In genomic region chrX:41499195-41499594, GRCh38 we compare ENCODE assay signal across 21 cellular contexts. TPM values are rescaled to one million over a fixed set of nuclear protein-coding genes. Genes with fewer than 3 reads are reported as not detected.
DNase-seq lines count a peak whose midpoint lies in the region; ATAC-seq and TF ChIP-seq lines count a peak whose summit lies in the region.
"Had no signal": no experiment of that assay in that cellular context is flagged by ENCODE, and none has a peak within 500 bp of the region (broad histone marks: within the 10 kb centered on the region; RNA-seq: fewer than 3 reads in every experiment).

No MANE protein-coding gene starts in this region.

- H3K36me3 Mint-ChIP-seq in activated naive CD4-positive, alpha-beta T cell treated with anti-CD3 and anti-CD28 coated beads, Interleukin-2, amount 10 ng/mL, durations not matched to agents 7 days and 5 days = no peaks in the 10 kb centered on the region
- peaks cover 0 to 5% of the 10 kb centered on the region in 2 donors for H3K36me3 Mint-ChIP-seq in activated naive CD4-positive, alpha-beta T cell treated with anti-CD3 and anti-CD28 coated beads, Interleukin-2, amount 50 U/mL, for 72 hours
- no peaks in the 10 kb centered on the region for H3K36me3 Mint-ChIP-seq in neural progenitor cell
- H3K36me3 Mint-ChIP-seq: CD4-positive, CD25-positive, alpha-beta regulatory T cell; CD8-positive, alpha-beta T cell had no signal

- no peak for ATAC-seq in activated naive CD4-positive, alpha-beta T cell treated with anti-CD3 and anti-CD28 coated beads, Interleukin-2, amount 50 U/mL, for 72 hours
- ATAC-seq: CD8-positive, alpha-beta T cell; GM12878; GM23338; HCT116 had no signal

- H3K79me2 ChIP-seq in neural progenitor cell (ENCODE audit: low read depth) = no peaks in the 10 kb centered on the region

- H3K36me3 ChIP-seq in neural progenitor cell = no peaks in the 10 kb centered on the region
- H3K36me3 ChIP-seq: BLaER1 had no signal

- no peak overlapping the region for H2AFZ ChIP-seq in neural progenitor cell (replicated peaks)
- H2AFZ ChIP-seq: GM23338 had no signal

- H4K20me1 ChIP-seq in neural progenitor cell (ENCODE audit: low read depth) = no peaks in the 10 kb centered on the region
- H4K20me1 ChIP-seq: BLaER1 had no signal

- H3K9me3 Mint-ChIP-seq in activated naive CD4-positive, alpha-beta T cell treated with anti-CD3 and anti-CD28 coated beads, Interleukin-2, amount 10 ng/mL, durations not matched to agents 7 days and 5 days = no peaks in the 10 kb centered on the region
- H3K9me3 Mint-ChIP-seq in activated naive CD4-positive, alpha-beta T cell treated with anti-CD3 and anti-CD28 coated beads, Interleukin-2, amount 50 U/mL, for 72 hours = no peaks in the 10 kb centered on the region
- H3K9me3 Mint-ChIP-seq in neural progenitor cell = peaks cover 18% of the 10 kb centered on the region

- H3K4me2 ChIP-seq in neural progenitor cell = no peak overlapping the region
- H3K4me2 ChIP-seq: BLaER1, GM23338 had no signal

- H3K4me1 Mint-ChIP-seq in activated naive CD4-positive, alpha-beta T cell treated with anti-CD3 and anti-CD28 coated beads, Interleukin-2, amount 10 ng/mL, durations not matched to agents 7 days and 5 days = peaks cover 13% of the 10 kb centered on the region
- no peaks in the 10 kb centered on the region for H3K4me1 Mint-ChIP-seq in neural progenitor cell
- H3K4me1 Mint-ChIP-seq: B cell; CD4-positive, CD25-positive, alpha-beta regulatory T cell; GM23338; H9 had no signal

- DNase-seq in NCI-H2029 treated with DMSO at 0.1 percent for 48 hours (lab: John Stamatoyannopoulos, UW) = peak; percentile 18
- DNase-seq in NCI-H2029 (lab: John Stamatoyannopoulos, UW) = no peak
- DNase-seq in activated naive CD4-positive, alpha-beta T cell treated with anti-CD3 and anti-CD28 coated beads, Interleukin-2, amount 10 ng/mL, durations not matched to agents 7 days and 5 days = no peak
- no peak for DNase-seq in activated naive CD4-positive, alpha-beta T cell treated with anti-CD3 and anti-CD28 coated beads, Interleukin-2, amount 50 U/mL, for 72 hours (ENCODE audit: low spot score in 2 of 2)
- DNase-seq in neural progenitor cell (ENCODE audit: low spot score) = no peak
- DNase-seq in GM13976 (ENCODE audit: low spot score) = no peak
- DNase-seq: Caco-2; CD4-positive, CD25-positive, alpha-beta regulatory T cell; CD8-positive, alpha-beta T cell; DMS153; EL; GDM1; H9 had no signal

- H3K27me3 ChIP-seq in neural progenitor cell = no peaks in the 10 kb centered on the region

- H3K9ac ChIP-seq in neural progenitor cell = no peak overlapping the region
- H3K9ac ChIP-seq: BLaER1 had no signal

- H3K4me3 ChIP-seq in neural progenitor cell = no peak overlapping the region
- H3K4me3 ChIP-seq: BLaER1, GM12878, GM23338 had no signal

- CTCF ChIA-PET in activated naive CD4-positive, alpha-beta T cell treated with anti-CD3 and anti-CD28 coated beads, Interleukin-2, amount 10 ng/mL, durations not matched to agents 7 days and 5 days (lab: Charles Lee) = no interaction called here

- no peaks in the 10 kb centered on the region for H3K27me3 Mint-ChIP-seq in activated naive CD4-positive, alpha-beta T cell treated with anti-CD3 and anti-CD28 coated beads, Interleukin-2, amount 10 ng/mL, durations not matched to agents 7 days and 5 days
- H3K27me3 Mint-ChIP-seq in neural progenitor cell (ENCODE audit: insufficient read depth, low read depth) = peaks cover 6% of the 10 kb centered on the region
- H3K27me3 Mint-ChIP-seq: B cell; CD4-positive, CD25-positive, alpha-beta regulatory T cell had no signal

- no peak overlapping the region for H3K27ac ChIP-seq in neural progenitor cell
- H3K27ac ChIP-seq: 22Rv1, BLaER1, C4-2B had no signal

- TF ChIP-seq CTCF in neural progenitor cell (IDR thresholded peaks at IDR 0.05) = no peak
- TF ChIP-seq CTCF in GM13976 (IDR thresholded peaks at IDR 0.05; ENCODE audit: borderline replicate concordance, control extremely low read depth, extremely low read depth, insufficient read depth, missing control alignments) = no peak

- no peaks in the 10 kb centered on the region for H3K4me1 ChIP-seq in neural progenitor cell
- H3K4me1 ChIP-seq: BLaER1, Caco-2 had no signal

- H3K4me3 Mint-ChIP-seq in activated naive CD4-positive, alpha-beta T cell treated with anti-CD3 and anti-CD28 coated beads, Interleukin-2, amount 10 ng/mL, durations not matched to agents 7 days and 5 days = no peak overlapping the region
- H3K4me3 Mint-ChIP-seq in neural progenitor cell = peak overlapping the region; percentile 53
- H3K4me3 Mint-ChIP-seq: B cell; CD4-positive, CD25-positive, alpha-beta regulatory T cell; CD8-positive, alpha-beta T cell; GM23338; H9 had no signal

- in situ Hi-C loops in GM13976 (cut with MboI; ENCODE audit: low sequenced_read_pairs, unreplicated experiment) = no loop called here

- H3K27ac Mint-ChIP-seq in activated naive CD4-positive, alpha-beta T cell treated with anti-CD3 and anti-CD28 coated beads, Interleukin-2, amount 10 ng/mL, durations not matched to agents 7 days and 5 days = peak overlapping the region; percentile 34
- peak overlapping the region in 1 of 2 donors; percentile 22 for H3K27ac Mint-ChIP-seq in activated naive CD4-positive, alpha-beta T cell treated with anti-CD3 and anti-CD28 coated beads, Interleukin-2, amount 50 U/mL, for 72 hours
- no peak overlapping the region for H3K27ac Mint-ChIP-seq in neural progenitor cell
- H3K27ac Mint-ChIP-seq: B cell; CD4-positive, CD25-positive, alpha-beta regulatory T cell; CD8-positive, alpha-beta T cell; GM23338; H9 had no signal

- H3K9me3 ChIP-seq in neural progenitor cell (ENCODE audit: low read depth) = no peaks in the 10 kb centered on the region
- H3K9me3 ChIP-seq: Caco-2 had no signal

- no peaks in the 10 kb centered on the region for H3F3A ChIP-seq in neural progenitor cell (ENCODE audit: low read depth)

RNA-seq across cellular contexts. Expression of gene NYX, which starts 52.1 kb away (rescaled TPM):
- not detected for total RNA-seq in activated naive CD4-positive, alpha-beta T cell treated with anti-CD3 and anti-CD28 coated beads, Interleukin-2, amount 50 U/mL, for 72 hours
- total RNA-seq in neural progenitor cell (ENCODE audit: low replicate concordance) = not detected in 2 replicates
- total RNA-seq: B cell; Caco-2; CD8-positive, alpha-beta T cell; GM12878; H4; H9 had no signal
